15 cellular contexts compared by ENCODE assay signal in the genomic region with DNA sequence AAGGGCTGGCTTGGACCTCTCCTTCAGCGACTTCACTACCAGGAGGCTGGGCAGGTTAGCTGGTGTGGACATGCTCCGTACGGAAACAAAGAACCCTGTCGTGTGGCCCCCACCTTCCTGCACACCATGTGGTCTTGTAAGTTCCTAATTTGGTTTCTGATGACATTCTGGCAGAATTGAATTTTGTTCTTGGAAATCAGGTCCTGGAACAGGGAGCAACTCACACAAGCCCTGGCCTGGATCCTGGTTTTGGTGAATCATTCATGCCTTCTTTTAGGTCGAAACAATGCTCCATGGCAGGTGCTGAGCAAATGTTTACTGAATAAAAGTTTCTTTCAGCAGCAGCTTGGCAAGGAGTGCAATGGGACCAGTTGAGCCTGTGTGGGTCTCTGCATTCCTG.
"Had no signal": no experiment of that assay in that cellular context is flagged by ENCODE, and none has a peak within 500 bp of the region (broad histone marks: within the 10 kb centered on the region; RNA-seq: fewer than 3 reads in every experiment).

No MANE protein-coding gene starts in this region.

- H3K4me3 ChIP-seq: colonic mucosa, lung, psoas muscle, upper lobe of right lung had no signal

- DNase-seq: activated CD4-positive, alpha-beta T cell treated with anti-CD3 and anti-CD28 coated beads for 1 hour; activated CD4-positive, alpha-beta T cell treated with anti-CD3 and anti-CD28 coated beads, Interleukin-2, amount 50 U/mL, for 48 hours; activated gamma-delta T cell treated with Interleukin-2 at 50 U/mL for 16 hours; activated naive CD8-positive, alpha-beta T cell treated with anti-CD3 and anti-CD28 coated beads for 36 hours; activated T-cell treated with anti-CD3 and anti-CD28 coated beads, Interleukin-2, amount 50 U/mL, for 48 hours; colonic mucosa; left colon; naive thymus-derived CD8-positive, alpha-beta T cell; psoas muscle; stimulated activated CD4-positive, alpha-beta T cell treated with anti-CD3 and anti-CD28 coated beads, Interleukin-12 subunit alpha, Interleukin-12 subunit beta, amount 100 ng/mL, for 4 hours; stimulated activated CD4-positive, alpha-beta T cell treated with anti-CD3 and anti-CD28 coated beads, Interleukin-2, amount 100 ng/mL, for 48 hours; stimulated activated naive CD8-positive, alpha-beta T cell treated with anti-CD3 and anti-CD28 coated beads, Interleukin-15, Interleukin-2, amounts not matched to agents 100 U/mL and 50 U/mL, for 24 hours; T-helper 9 cell; upper lobe of right lung had no signal

- H3K27ac Mint-ChIP-seq: activated naive CD8-positive, alpha-beta T cell treated with anti-CD3 and anti-CD28 coated beads for 36 hours had no signal

- ATAC-seq: left colon; naive thymus-derived CD8-positive, alpha-beta T cell; psoas muscle; stimulated activated naive CD8-positive, alpha-beta T cell treated with anti-CD3 and anti-CD28 coated beads, Interleukin-15, Interleukin-2, amounts not matched to agents 100 U/mL and 50 U/mL, for 24 hours; upper lobe of right lung had no signal

- H3K4me1 ChIP-seq: colonic mucosa, psoas muscle, upper lobe of right lung had no signal

- H3K9me3 ChIP-seq: colonic mucosa, psoas muscle, upper lobe of right lung had no signal

- H3K4me3 Mint-ChIP-seq: activated naive CD8-positive, alpha-beta T cell treated with anti-CD3 and anti-CD28 coated beads for 36 hours; naive thymus-derived CD8-positive, alpha-beta T cell had no signal

- H3K36me3 Mint-ChIP-seq: activated naive CD8-positive, alpha-beta T cell treated with anti-CD3 and anti-CD28 coated beads for 36 hours; naive thymus-derived CD8-positive, alpha-beta T cell had no signal

- H3K27ac ChIP-seq: colonic mucosa, psoas muscle, upper lobe of right lung had no signal

- H3K27me3 ChIP-seq: colonic mucosa, upper lobe of right lung had no signal

- H3K9me3 Mint-ChIP-seq: activated naive CD8-positive, alpha-beta T cell treated with anti-CD3 and anti-CD28 coated beads for 36 hours; naive thymus-derived CD8-positive, alpha-beta T cell had no signal

- H3K36me3 ChIP-seq: colonic mucosa, upper lobe of right lung had no signal

- H3K27me3 Mint-ChIP-seq: activated naive CD8-positive, alpha-beta T cell treated with anti-CD3 and anti-CD28 coated beads for 36 hours; naive thymus-derived CD8-positive, alpha-beta T cell had no signal
